Comparison of ENCODE assay signal across 12 cellular contexts in genomic region chr19:29681422-29682235, GRCh38. TPM values are rescaled to one million over a fixed set of nuclear protein-coding genes. Genes with fewer than 3 reads are reported as not detected.
A peak's percentile ranks its signal among the peaks of the same experiment; 100 is the strongest.
DNase-seq lines count a peak whose midpoint lies in the region; ATAC-seq and TF ChIP-seq lines count a peak whose summit lies in the region.
"Had no signal": no experiment of that assay in that cellular context is flagged by ENCODE, and none has a peak within 500 bp of the region (broad histone marks: within the 10 kb centered on the region; RNA-seq: fewer than 3 reads in every experiment).

No MANE protein-coding gene starts in this region.

- H3K4me1 ChIP-seq in CD8-positive, alpha-beta T cell (ENCODE audit: insufficient read depth, low read length): peaks cover 62% of the 10 kb centered on the region
- peaks cover 76 to 95% (median 80%) of the 10 kb centered on the region in 3 donors for H3K4me1 ChIP-seq in skeletal muscle tissue (ENCODE audit: control insufficient read depth in 3 of 3, insufficient read depth in 3 of 3, low read length in 3 of 3)
- no peaks in the 10 kb centered on the region for H3K4me1 ChIP-seq in foreskin keratinocyte
- H3K4me1 ChIP-seq: HAP-1 had no signal

- CTCF ChIA-PET in CD8-positive, alpha-beta T cell (lab: Charles Lee): interaction anchor here (1.2 to 3.3 kb wide), 9 partner anchors 9 to 260 kb away, joined by 3 to 29 read pairs (median 9); partner anchors contain the start of gene C19orf12
- CTCF ChIA-PET in activated CD8-positive, alpha-beta T cell treated with anti-CD3 and anti-CD28 coated beads for 36 hours (lab: Charles Lee): interaction anchor here (0.7 to 4.0 kb wide), 8 partner anchors 9 to 71 kb away, joined by 3 to 18 read pairs (median 10); no protein-coding TSS in a partner anchor

- intact Hi-C loops in CD8-positive, alpha-beta T cell (cut with DNase I, micrococcal nuclease): loop anchor here in 1 of 2 experiments (2.0 kb wide), 1 partner anchor 15 kb away; no protein-coding TSS in a partner anchor
- intact Hi-C loops in activated CD8-positive, alpha-beta T cell treated with anti-CD3 and anti-CD28 coated beads for 36 hours (cut with micrococcal nuclease): no loop called here

- H3K4me1 Mint-ChIP-seq in CD8-positive, alpha-beta T cell (ENCODE audit: low read depth): peaks cover 65% of the 10 kb centered on the region
- H3K4me1 Mint-ChIP-seq in activated CD8-positive, alpha-beta T cell treated with anti-CD3 and anti-CD28 coated beads for 36 hours (ENCODE audit: low read depth): peaks cover 64% of the 10 kb centered on the region

- no peak for DNase-seq in CD8-positive, alpha-beta T cell
- DNase-seq in activated CD8-positive, alpha-beta T cell treated with anti-CD3 and anti-CD28 coated beads for 36 hours: no peak
- DNase-seq in fibroblast of peridontal ligament (ENCODE audit: extremely low read depth) (peak; percentile 65), foreskin keratinocyte (no peak), kidney glomerular epithelial cell (lab: John Stamatoyannopoulos, UW) (no peak), DMS153 (lab: John Stamatoyannopoulos, UW) (no peak), NCI-H82 (lab: John Stamatoyannopoulos, UW) (no peak)
- DNase-seq: activated CD4-positive, CD25-positive, alpha-beta regulatory T cell; brain microvascular endothelial cell; NCI-H1417 had no signal

- H3K27me3 Mint-ChIP-seq in CD8-positive, alpha-beta T cell (ENCODE audit: low read depth): no peaks in the 10 kb centered on the region
- H3K27me3 Mint-ChIP-seq in activated CD8-positive, alpha-beta T cell treated with anti-CD3 and anti-CD28 coated beads for 36 hours: no peaks in the 10 kb centered on the region

- POLR2A ChIA-PET in CD8-positive, alpha-beta T cell (lab: Charles Lee): interaction anchor here (1.0 to 2.6 kb wide), 7 partner anchors 10 to 76 kb away, joined by 3 to 18 read pairs (median 6); partner anchors contain the start of genes C19orf12 and POP4
- POLR2A ChIA-PET in activated CD8-positive, alpha-beta T cell treated with anti-CD3 and anti-CD28 coated beads for 36 hours (lab: Charles Lee): interaction anchor here (1.1 to 8.7 kb wide), 9 partner anchors 9 to 75 kb away, joined by 3 to 59 read pairs (median 4); partner anchors contain the start of genes C19orf12, PLEKHF1 and POP4

- H3K27ac ChIP-seq in CD8-positive, alpha-beta T cell (ENCODE audit: low read depth, low read length): no peak overlapping the region
- peak overlapping the region; percentile 67 for H3K27ac ChIP-seq in skeletal muscle tissue (ENCODE audit: low read depth, low read length)
- H3K27ac ChIP-seq in foreskin keratinocyte: no peak overlapping the region
- H3K27ac ChIP-seq: brain microvascular endothelial cell had no signal

- peak overlapping the region; percentile 86 for H3K27ac Mint-ChIP-seq in CD8-positive, alpha-beta T cell
- H3K27ac Mint-ChIP-seq in activated CD8-positive, alpha-beta T cell treated with anti-CD3 and anti-CD28 coated beads for 36 hours: peak overlapping the region; percentile 83

- no peaks in the 10 kb centered on the region for H3K9me3 ChIP-seq in CD8-positive, alpha-beta T cell (ENCODE audit: low read length)
- no peaks in the 10 kb centered on the region for H3K9me3 ChIP-seq in skeletal muscle tissue (ENCODE audit: control insufficient read depth in 3 of 3, low read length in 3 of 3)
- H3K9me3 ChIP-seq: HAP-1 had no signal

- no peak for TF ChIP-seq CTCF in CD8-positive, alpha-beta T cell (IDR thresholded peaks at IDR 0.05)
- no peak for TF ChIP-seq CTCF in activated CD8-positive, alpha-beta T cell treated with anti-CD3 and anti-CD28 coated beads for 36 hours (IDR thresholded peaks at IDR 0.05)
- TF ChIP-seq CTCF in foreskin keratinocyte (conservative IDR thresholded peaks at IDR 0.05): no peak

- peak overlapping the region; percentile 44 for H3K4me3 ChIP-seq in CD8-positive, alpha-beta T cell (ENCODE audit: low read depth, low read length)
- peak overlapping the region in 2 of 3 donors; percentile 22 to 24 for H3K4me3 ChIP-seq in skeletal muscle tissue (ENCODE audit: low read length in 3 of 3)
- H3K4me3 ChIP-seq: HAP-1 had no signal

- ATAC-seq in CD8-positive, alpha-beta T cell: no peak
- ATAC-seq in activated CD8-positive, alpha-beta T cell treated with anti-CD3 and anti-CD28 coated beads for 36 hours: no peak
- ATAC-seq in foreskin keratinocyte: no peak

- H3K4me3 Mint-ChIP-seq in CD8-positive, alpha-beta T cell: peak overlapping the region; percentile 71
- H3K4me3 Mint-ChIP-seq in activated CD8-positive, alpha-beta T cell treated with anti-CD3 and anti-CD28 coated beads for 36 hours: peak overlapping the region; percentile 52

- peaks cover 9% of the 10 kb centered on the region for H3K36me3 Mint-ChIP-seq in CD8-positive, alpha-beta T cell
- peaks cover 2% of the 10 kb centered on the region for H3K36me3 Mint-ChIP-seq in activated CD8-positive, alpha-beta T cell treated with anti-CD3 and anti-CD28 coated beads for 36 hours (ENCODE audit: low read depth)

- H3K9ac ChIP-seq in skeletal muscle tissue (ENCODE audit: low read depth in 1 of 3, low read length in 3 of 3): peak overlapping the region; percentile 28 to 74 (median 47)

- H3K27me3 ChIP-seq in CD8-positive, alpha-beta T cell (ENCODE audit: insufficient read depth, low read length): no peaks in the 10 kb centered on the region
- no peaks in the 10 kb centered on the region for H3K27me3 ChIP-seq in skeletal muscle tissue (ENCODE audit: control insufficient read depth in 3 of 3, insufficient read depth in 3 of 3, low read length in 3 of 3)
- H3K27me3 ChIP-seq in foreskin keratinocyte: no peaks in the 10 kb centered on the region
- H3K27me3 ChIP-seq: brain microvascular endothelial cell had no signal

- H3K36me3 ChIP-seq in CD8-positive, alpha-beta T cell (ENCODE audit: insufficient read depth, low read length): peaks cover 2% of the 10 kb centered on the region
- peaks cover 0 to 3% (median 0%) of the 10 kb centered on the region in 3 donors for H3K36me3 ChIP-seq in skeletal muscle tissue (ENCODE audit: control insufficient read depth in 3 of 3, insufficient read depth in 3 of 3, low read length in 3 of 3)
- H3K36me3 ChIP-seq: brain microvascular endothelial cell, HAP-1 had no signal

- no peaks in the 10 kb centered on the region for H3K9me3 Mint-ChIP-seq in CD8-positive, alpha-beta T cell
- H3K9me3 Mint-ChIP-seq in activated CD8-positive, alpha-beta T cell treated with anti-CD3 and anti-CD28 coated beads for 36 hours: no peaks in the 10 kb centered on the region

RNA-seq across cellular contexts. Expression of gene PLEKHF1, which starts 16.4 kb away (rescaled TPM):
- 10 to 100 TPM; 33.7 to 34.1 TPM for total RNA-seq in CD8-positive, alpha-beta T cell
- 10 to 100 TPM; 30.4 to 31.7 TPM for total RNA-seq in activated CD8-positive, alpha-beta T cell treated with anti-CD3 and anti-CD28 coated beads for 36 hours
- 16.7 TPM for total RNA-seq in skeletal muscle tissue
- total RNA-seq in foreskin keratinocyte: 13.8 and 15.0 TPM in 2 replicates
- 13.2 and 15.8 TPM in 2 replicates for polyA plus RNA-seq in foreskin keratinocyte

RNA-seq across cellular contexts. Expression of gene C19orf12, which starts 33.4 kb away (rescaled TPM):
- 1 to 10 TPM; 7.0 to 8.9 TPM for total RNA-seq in CD8-positive, alpha-beta T cell
- 10 to 100 TPM; 33.3 to 36.6 TPM for total RNA-seq in activated CD8-positive, alpha-beta T cell treated with anti-CD3 and anti-CD28 coated beads for 36 hours
- 17.2 TPM for total RNA-seq in skeletal muscle tissue
- total RNA-seq in foreskin keratinocyte: 13.8 and 16.7 TPM in 2 replicates
- 9.9 and 10.0 TPM in 2 replicates for polyA plus RNA-seq in foreskin keratinocyte
